Comparison of ENCODE assay signal across 15 cellular contexts in genomic region chr4:73603854-73604584, GRCh38. TPM values are rescaled to one million over a fixed set of nuclear protein-coding genes. Genes with fewer than 3 reads are reported as not detected.
DNase-seq lines count a peak whose midpoint lies in the region; ATAC-seq and TF ChIP-seq lines count a peak whose summit lies in the region.
"Had no signal": no experiment of that assay in that cellular context is flagged by ENCODE, and none has a peak within 500 bp of the region (broad histone marks: within the 10 kb centered on the region; RNA-seq: fewer than 3 reads in every experiment).

No MANE protein-coding gene starts in this region.

- H3K9me2 ChIP-seq in PC-3 (replicated peaks; ENCODE audit: low read length), result no peaks in the 10 kb centered on the region

- POLR2A ChIA-PET in PC-3 (lab: Charles Lee; ENCODE audit: unreplicated experiment), result no interaction called here

- intact Hi-C loops in PC-3 (cut with micrococcal nuclease) (no loop called here), prostate gland (cut with DNase I) (no loop called here)

- H3K4me1 Mint-ChIP-seq in T-helper 17 cell, result peaks cover 15% of the 10 kb centered on the region
- H3K4me1 Mint-ChIP-seq: stimulated activated effector memory CD8-positive, alpha-beta T cell treated with anti-CD3 and anti-CD28 coated beads, Interleukin-12 subunit alpha, Interleukin-12 subunit beta, amount 100 ng/mL, for 72 hours had no signal

- no peak for TF ChIP-seq POLR2A in prostate gland (IDR thresholded peaks at IDR 0.05)
- no peak for TF ChIP-seq POLR2A in upper lobe of left lung (IDR thresholded peaks at IDR 0.05)

- no peaks in the 10 kb centered on the region for H3K27me3 ChIP-seq in PC-3 (ENCODE audit: low read length)
- no peaks in the 10 kb centered on the region for H3K27me3 ChIP-seq in prostate gland (replicated peaks; ENCODE audit: insufficient read depth)
- H3K27me3 ChIP-seq in upper lobe of left lung, result no peaks in the 10 kb centered on the region
- H3K27me3 ChIP-seq: MG63 had no signal

- TF ChIP-seq EP300 in upper lobe of left lung (IDR thresholded peaks at IDR 0.05), result no peak

- peak overlapping the region; percentile 28 for H3K4me2 ChIP-seq in PC-3 (ENCODE audit: low read length)

- H3K36me3 ChIP-seq in PC-3 (ENCODE audit: low read depth, low read length) (no peaks in the 10 kb centered on the region), prostate gland (no peaks in the 10 kb centered on the region), upper lobe of left lung (no peaks in the 10 kb centered on the region)
- H3K36me3 ChIP-seq: MG63 had no signal

- peak; percentile 39 for DNase-seq in GDM1 (lab: John Stamatoyannopoulos, UW)
- no peak for DNase-seq in PC-3
- peak; percentile 57 for DNase-seq in fibroblast of peridontal ligament (ENCODE audit: extremely low read depth)
- no peak for DNase-seq in prostate gland (ENCODE audit: low spot score)
- DNase-seq in SKM-1 (lab: John Stamatoyannopoulos, UW; ENCODE audit: unreplicated experiment), result no peak
- no peak for DNase-seq in stimulated activated CD4-positive, alpha-beta T cell treated with anti-CD3 and anti-CD28 coated beads, Interleukin-12 subunit alpha, Interleukin-12 subunit beta, amount 100 ng/mL, for 4 hours
- no peak for DNase-seq in T-helper 17 cell
- no peak for DNase-seq in upper lobe of left lung
- DNase-seq: CD4-positive, CD25-positive, alpha-beta regulatory T cell; MG63 had no signal

- peak overlapping the region; percentile 59 for H3K27ac ChIP-seq in PC-3 (ENCODE audit: low read length)
- H3K27ac ChIP-seq in prostate gland, result peak overlapping the region; percentile 32 to 56
- H3K27ac ChIP-seq in upper lobe of left lung, result no peak overlapping the region
- H3K27ac ChIP-seq: RWPE1 had no signal

- no peaks in the 10 kb centered on the region for H3K27me3 Mint-ChIP-seq in T-helper 17 cell
- H3K27me3 Mint-ChIP-seq: activated naive CD4-positive, alpha-beta T cell treated with anti-CD3 and anti-CD28 coated beads, Interleukin-2, amount 50 U/mL, for 24 hours had no signal

- CTCF ChIA-PET in PC-3 (lab: Charles Lee), result no interaction called here

- no peaks in the 10 kb centered on the region for H3K79me2 ChIP-seq in PC-3 (ENCODE audit: low read length)

- no peak overlapping the region for H3K4me3 ChIP-seq in PC-3 (ENCODE audit: low read length)
- H3K4me3 ChIP-seq in prostate gland, result no peak overlapping the region
- H3K4me3 ChIP-seq in upper lobe of left lung, result no peak overlapping the region
- H3K4me3 ChIP-seq: MG63 had no signal

- H3K9me3 ChIP-seq in PC-3 (ENCODE audit: low read length) (no peaks in the 10 kb centered on the region), prostate gland (no peaks in the 10 kb centered on the region), T-helper 17 cell (ENCODE audit: control insufficient read depth, low read length, poor library complexity, severe bottlenecking) (no peaks in the 10 kb centered on the region), upper lobe of left lung (no peaks in the 10 kb centered on the region)
- H3K9me3 ChIP-seq: MG63 had no signal

- 60% methylated on average over 12 of the region's 12 CpGs for WGBS in prostate gland
- WGBS in upper lobe of left lung, 2 donors, result 72 to 74% methylated on average over 12 of the region's 12 CpGs

- no peak for TF ChIP-seq CTCF in PC-3 (conservative IDR thresholded peaks at IDR 0.05; ENCODE audit: low read depth, low read length)
- TF ChIP-seq CTCF in prostate gland (IDR thresholded peaks at IDR 0.05), result no peak
- TF ChIP-seq CTCF in upper lobe of left lung (IDR thresholded peaks at IDR 0.05), result no peak

- no TSS peak for BruUV-seq in PC-3 (replicated peaks; lab: Mats Ljungman, UMichigan)

- H3K4me3 Mint-ChIP-seq in T-helper 17 cell, result no peak overlapping the region
- H3K4me3 Mint-ChIP-seq: activated naive CD4-positive, alpha-beta T cell treated with anti-CD3 and anti-CD28 coated beads, Interleukin-2, amount 50 U/mL, for 24 hours; stimulated activated effector memory CD8-positive, alpha-beta T cell treated with anti-CD3 and anti-CD28 coated beads, Interleukin-12 subunit alpha, Interleukin-12 subunit beta, amount 100 ng/mL, for 72 hours had no signal

- H3F3A ChIP-seq in PC-3 (ENCODE audit: low read length, unreplicated experiment), result no peaks in the 10 kb centered on the region

- no peak for ATAC-seq in PC-3
- no peak for ATAC-seq in T-helper 17 cell
- no peak for ATAC-seq in upper lobe of left lung (ENCODE audit: low FRiP score in 2 of 2)
- ATAC-seq: stimulated activated effector memory CD8-positive, alpha-beta T cell treated with anti-CD3 and anti-CD28 coated beads, Interleukin-12 subunit alpha, Interleukin-12 subunit beta, amount 100 ng/mL, for 72 hours had no signal

- peaks cover 2% of the 10 kb centered on the region for H3K36me3 Mint-ChIP-seq in T-helper 17 cell (ENCODE audit: low read depth)
- H3K36me3 Mint-ChIP-seq: activated naive CD4-positive, alpha-beta T cell treated with anti-CD3 and anti-CD28 coated beads, Interleukin-2, amount 50 U/mL, for 24 hours; CD4-positive, CD25-positive, alpha-beta regulatory T cell; stimulated activated effector memory CD8-positive, alpha-beta T cell treated with anti-CD3 and anti-CD28 coated beads, Interleukin-12 subunit alpha, Interleukin-12 subunit beta, amount 100 ng/mL, for 72 hours had no signal

- no peak overlapping the region for H3K9ac ChIP-seq in PC-3 (ENCODE audit: low read length)

- H2AFZ ChIP-seq in PC-3 (ENCODE audit: low read length), result no peak overlapping the region

- H3K4me1 ChIP-seq in PC-3 (ENCODE audit: insufficient read depth, low read length) (peaks cover 49% of the 10 kb centered on the region), prostate gland (replicated peaks) (peaks cover 4% of the 10 kb centered on the region), upper lobe of left lung (no peaks in the 10 kb centered on the region)

- H3K27ac Mint-ChIP-seq in T-helper 17 cell, result no peak overlapping the region
- H3K27ac Mint-ChIP-seq: activated naive CD4-positive, alpha-beta T cell treated with anti-CD3 and anti-CD28 coated beads, Interleukin-2, amount 50 U/mL, for 24 hours; stimulated activated effector memory CD8-positive, alpha-beta T cell treated with anti-CD3 and anti-CD28 coated beads, Interleukin-12 subunit alpha, Interleukin-12 subunit beta, amount 100 ng/mL, for 72 hours had no signal

- H4K20me1 ChIP-seq in PC-3 (ENCODE audit: low read length), result no peaks in the 10 kb centered on the region

RNA-seq across cellular contexts. Expression of gene RASSF6, which starts 16.2 kb away (rescaled TPM):
- total RNA-seq in PC-3 (2014; rRNA removed), result 0.69 and 1.1 TPM in 2 replicates
- total RNA-seq in prostate gland, result 10 to 100 TPM in 1 of 2 donors, 1 to 10 TPM in 1; 6.2 to 17.5 TPM
- 1 to 10 TPM; 1.4 to 1.7 TPM for total RNA-seq in T-helper 17 cell
- total RNA-seq in upper lobe of left lung, result 1 to 10 TPM; 1.1 to 8.3 (median 1.7) TPM
- total RNA-seq: CD4-positive, CD25-positive, alpha-beta regulatory T cell; chondrocyte; fibroblast of villous mesenchyme had no signal

Comparison
In these comparisons a context has a peak if more than half of its experiments do, and no peak if none do; other contexts are left out.
1. DNase-seq: peak in GDM1 (single experiment) and fibroblast of peridontal ligament (single experiment); none in PC-3 (single experiment), prostate gland (single experiment), SKM-1 (single experiment), stimulated activated CD4-positive, alpha-beta T cell treated with anti-CD3 and anti-CD28 coated beads, Interleukin-12 subunit alpha, Interleukin-12 subunit beta, amount 100 ng/mL, for 4 hours (single experiment), T-helper 17 cell (0 of 3) and upper lobe of left lung (0 of 2).
2. H3K27ac ChIP-seq: peak in PC-3 (single experiment) and prostate gland (2 of 2); none in upper lobe of left lung (0 of 4).